In genomic region chr5:6682239-6682638, GRCh38 we compare ENCODE assay signal across 1 cellular context.
TF ChIP-seq lines count a peak whose summit lies in the region.

No MANE protein-coding gene starts in this region.

TF ChIP-seq in WTC11, 78 proteins besides CTCF, POLR2A, EP300 and RAD21 (continued from another document):
- TF ChIP-seq ZNF532 (CRISPR knock-in tag; IDR thresholded peaks at IDR 0.05; ENCODE audit: borderline replicate concordance) (no peak), RELA (CRISPR knock-in tag; IDR thresholded peaks at IDR 0.05; ENCODE audit: borderline replicate concordance) (no peak), NFYB (CRISPR knock-in tag; conservative IDR thresholded peaks at IDR 0.05; ENCODE audit: low read depth) (no peak), ZNF396 (CRISPR knock-in tag; IDR thresholded peaks at IDR 0.05; ENCODE audit: borderline replicate concordance) (no peak), ZNF138 (CRISPR knock-in tag; conservative IDR thresholded peaks at IDR 0.05) (no peak), ETV6 (CRISPR knock-in tag; IDR thresholded peaks at IDR 0.05) (no peak), PRRX2 (CRISPR knock-in tag; IDR thresholded peaks at IDR 0.05) (no peak)
